In genomic region chr9:74379718-74380117, GRCh38 we compare ENCODE assay signal across 1 cellular context.
TF ChIP-seq lines count a peak whose summit lies in the region.

No MANE protein-coding gene starts in this region.

TF ChIP-seq in K562, 482 proteins besides CTCF, POLR2A, EP300 and RAD21 (continued from another document):
- TF ChIP-seq, protein P1, sequence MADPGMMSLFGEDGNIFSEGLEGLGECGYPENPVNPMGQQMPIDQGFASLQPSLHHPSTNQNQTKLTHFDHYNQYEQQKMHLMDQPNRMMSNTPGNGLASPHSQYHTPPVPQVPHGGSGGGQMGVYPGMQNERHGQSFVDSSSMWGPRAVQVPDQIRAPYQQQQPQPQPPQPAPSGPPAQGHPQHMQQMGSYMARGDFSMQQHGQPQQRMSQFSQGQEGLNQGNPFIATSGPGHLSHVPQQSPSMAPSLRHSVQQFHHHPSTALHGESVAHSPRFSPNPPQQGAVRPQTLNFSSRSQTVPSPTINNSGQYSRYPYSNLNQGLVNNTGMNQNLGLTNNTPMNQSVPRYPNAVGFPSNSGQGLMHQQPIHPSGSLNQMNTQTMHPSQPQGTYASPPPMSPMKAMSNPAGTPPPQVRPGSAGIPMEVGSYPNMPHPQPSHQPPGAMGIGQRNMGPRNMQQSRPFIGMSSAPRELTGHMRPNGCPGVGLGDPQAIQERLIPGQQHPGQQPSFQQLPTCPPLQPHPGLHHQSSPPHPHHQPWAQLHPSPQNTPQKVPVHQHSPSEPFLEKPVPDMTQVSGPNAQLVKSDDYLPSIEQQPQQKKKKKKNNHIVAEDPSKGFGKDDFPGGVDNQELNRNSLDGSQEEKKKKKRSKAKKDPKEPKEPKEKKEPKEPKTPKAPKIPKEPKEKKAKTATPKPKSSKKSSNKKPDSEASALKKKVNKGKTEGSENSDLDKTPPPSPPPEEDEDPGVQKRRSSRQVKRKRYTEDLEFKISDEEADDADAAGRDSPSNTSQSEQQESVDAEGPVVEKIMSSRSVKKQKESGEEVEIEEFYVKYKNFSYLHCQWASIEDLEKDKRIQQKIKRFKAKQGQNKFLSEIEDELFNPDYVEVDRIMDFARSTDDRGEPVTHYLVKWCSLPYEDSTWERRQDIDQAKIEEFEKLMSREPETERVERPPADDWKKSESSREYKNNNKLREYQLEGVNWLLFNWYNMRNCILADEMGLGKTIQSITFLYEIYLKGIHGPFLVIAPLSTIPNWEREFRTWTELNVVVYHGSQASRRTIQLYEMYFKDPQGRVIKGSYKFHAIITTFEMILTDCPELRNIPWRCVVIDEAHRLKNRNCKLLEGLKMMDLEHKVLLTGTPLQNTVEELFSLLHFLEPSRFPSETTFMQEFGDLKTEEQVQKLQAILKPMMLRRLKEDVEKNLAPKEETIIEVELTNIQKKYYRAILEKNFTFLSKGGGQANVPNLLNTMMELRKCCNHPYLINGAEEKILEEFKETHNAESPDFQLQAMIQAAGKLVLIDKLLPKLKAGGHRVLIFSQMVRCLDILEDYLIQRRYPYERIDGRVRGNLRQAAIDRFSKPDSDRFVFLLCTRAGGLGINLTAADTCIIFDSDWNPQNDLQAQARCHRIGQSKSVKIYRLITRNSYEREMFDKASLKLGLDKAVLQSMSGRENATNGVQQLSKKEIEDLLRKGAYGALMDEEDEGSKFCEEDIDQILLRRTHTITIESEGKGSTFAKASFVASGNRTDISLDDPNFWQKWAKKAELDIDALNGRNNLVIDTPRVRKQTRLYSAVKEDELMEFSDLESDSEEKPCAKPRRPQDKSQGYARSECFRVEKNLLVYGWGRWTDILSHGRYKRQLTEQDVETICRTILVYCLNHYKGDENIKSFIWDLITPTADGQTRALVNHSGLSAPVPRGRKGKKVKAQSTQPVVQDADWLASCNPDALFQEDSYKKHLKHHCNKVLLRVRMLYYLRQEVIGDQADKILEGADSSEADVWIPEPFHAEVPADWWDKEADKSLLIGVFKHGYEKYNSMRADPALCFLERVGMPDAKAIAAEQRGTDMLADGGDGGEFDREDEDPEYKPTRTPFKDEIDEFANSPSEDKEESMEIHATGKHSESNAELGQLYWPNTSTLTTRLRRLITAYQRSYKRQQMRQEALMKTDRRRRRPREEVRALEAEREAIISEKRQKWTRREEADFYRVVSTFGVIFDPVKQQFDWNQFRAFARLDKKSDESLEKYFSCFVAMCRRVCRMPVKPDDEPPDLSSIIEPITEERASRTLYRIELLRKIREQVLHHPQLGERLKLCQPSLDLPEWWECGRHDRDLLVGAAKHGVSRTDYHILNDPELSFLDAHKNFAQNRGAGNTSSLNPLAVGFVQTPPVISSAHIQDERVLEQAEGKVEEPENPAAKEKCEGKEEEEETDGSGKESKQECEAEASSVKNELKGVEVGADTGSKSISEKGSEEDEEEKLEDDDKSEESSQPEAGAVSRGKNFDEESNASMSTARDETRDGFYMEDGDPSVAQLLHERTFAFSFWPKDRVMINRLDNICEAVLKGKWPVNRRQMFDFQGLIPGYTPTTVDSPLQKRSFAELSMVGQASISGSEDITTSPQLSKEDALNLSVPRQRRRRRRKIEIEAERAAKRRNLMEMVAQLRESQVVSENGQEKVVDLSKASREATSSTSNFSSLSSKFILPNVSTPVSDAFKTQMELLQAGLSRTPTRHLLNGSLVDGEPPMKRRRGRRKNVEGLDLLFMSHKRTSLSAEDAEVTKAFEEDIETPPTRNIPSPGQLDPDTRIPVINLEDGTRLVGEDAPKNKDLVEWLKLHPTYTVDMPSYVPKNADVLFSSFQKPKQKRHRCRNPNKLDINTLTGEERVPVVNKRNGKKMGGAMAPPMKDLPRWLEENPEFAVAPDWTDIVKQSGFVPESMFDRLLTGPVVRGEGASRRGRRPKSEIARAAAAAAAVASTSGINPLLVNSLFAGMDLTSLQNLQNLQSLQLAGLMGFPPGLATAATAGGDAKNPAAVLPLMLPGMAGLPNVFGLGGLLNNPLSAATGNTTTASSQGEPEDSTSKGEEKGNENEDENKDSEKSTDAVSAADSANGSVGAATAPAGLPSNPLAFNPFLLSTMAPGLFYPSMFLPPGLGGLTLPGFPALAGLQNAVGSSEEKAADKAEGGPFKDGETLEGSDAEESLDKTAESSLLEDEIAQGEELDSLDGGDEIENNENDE (IDR thresholded peaks at IDR 0.05; ENCODE audit: low read depth, low read length) = no peak
- no peak for TF ChIP-seq ZNF354B (CRISPR knock-in tag; IDR thresholded peaks at IDR 0.05)
- no peak for TF ChIP-seq TRIM28 (IDR thresholded peaks at IDR 0.05)
- TF ChIP-seq SREBF1 (IDR thresholded peaks at IDR 0.05; ENCODE audit: borderline replicate concordance, low read depth, low read length) = no peak
- no peak for TF ChIP-seq POLR2B (IDR thresholded peaks at IDR 0.05; ENCODE audit: low read depth, partially characterized antibody)
- TF ChIP-seq ZNF274 (IDR thresholded peaks at IDR 0.05; ENCODE audit: borderline replicate concordance, low read depth, low read length) = no peak
- no peak for TF ChIP-seq IFI16 (CRISPR knock-in tag; IDR thresholded peaks at IDR 0.05)
- TF ChIP-seq DACH1 (IDR thresholded peaks at IDR 0.05; ENCODE audit: partially characterized antibody) = no peak
- no peak for TF ChIP-seq CGGBP1 (CRISPR knock-in tag; IDR thresholded peaks at IDR 0.05)
- TF ChIP-seq, protein P2, sequence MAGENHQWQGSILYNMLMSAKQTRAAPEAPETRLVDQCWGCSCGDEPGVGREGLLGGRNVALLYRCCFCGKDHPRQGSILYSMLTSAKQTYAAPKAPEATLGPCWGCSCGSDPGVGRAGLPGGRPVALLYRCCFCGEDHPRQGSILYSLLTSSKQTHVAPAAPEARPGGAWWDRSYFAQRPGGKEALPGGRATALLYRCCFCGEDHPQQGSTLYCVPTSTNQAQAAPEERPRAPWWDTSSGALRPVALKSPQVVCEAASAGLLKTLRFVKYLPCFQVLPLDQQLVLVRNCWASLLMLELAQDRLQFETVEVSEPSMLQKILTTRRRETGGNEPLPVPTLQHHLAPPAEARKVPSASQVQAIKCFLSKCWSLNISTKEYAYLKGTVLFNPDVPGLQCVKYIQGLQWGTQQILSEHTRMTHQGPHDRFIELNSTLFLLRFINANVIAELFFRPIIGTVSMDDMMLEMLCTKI (IDR thresholded peaks at IDR 0.05; ENCODE audit: partially characterized antibody) = no peak
